In genomic region chrX:115642895-115643530, GRCh38 we compare ENCODE assay signal across 7 cellular contexts.
DNase-seq lines count a peak whose midpoint lies in the region; ATAC-seq, FAIRE-seq and TF ChIP-seq lines count a peak whose summit lies in the region.

No MANE protein-coding gene starts in this region.

- peak; percentile 72 for ATAC-seq in GM12878
- peak in 1 of 2 donors; percentile 25 for ATAC-seq in stimulated activated naive B cell treated with anti-CD40 and anti-IgM and Interleukin-4, amounts not matched to agents 10 μg/mL and 1 μg/mL and 100 μg/mL, for 72 hours (replicated peaks)
- ATAC-seq in stimulated activated memory B cell treated with anti-CD40 and anti-IgM and Interleukin-4, amounts not matched to agents 10 μg/mL and 1 μg/mL and 100 μg/mL, for 72 hours, result no peak

- RAD21 ChIA-PET in GM12878 (lab: Charles Lee; ENCODE audit: unreplicated experiment), result interaction anchor here (0.6 to 3.8 kb wide), 22 partner anchors 9 to 315 kb away, joined by 3 to 79 read pairs (median 4); no protein-coding TSS in a partner anchor

- SMC1A ChIA-PET in GM12878 (lab: Charles Lee; ENCODE audit: uncharacterized antibody, unreplicated experiment), result interaction anchor here (0.5 to 8.4 kb wide), 31 partner anchors 9 to 414 kb away, joined by 3 to 135 read pairs (median 4); partner anchors contain the start of gene PLS3

- no peaks in the 10 kb centered on the region for H3K4me1 Mint-ChIP-seq in stimulated activated naive B cell treated with anti-CD40 and anti-IgM and Interleukin-4, amounts not matched to agents 10 μg/mL and 1 μg/mL and 100 μg/mL, for 72 hours
- H3K4me1 Mint-ChIP-seq in stimulated activated memory B cell treated with anti-CD40 and anti-IgM and Interleukin-4, amounts not matched to agents 10 μg/mL and 1 μg/mL and 100 μg/mL, for 72 hours, result no peaks in the 10 kb centered on the region

- H3K9ac ChIP-seq in GM12878 (ENCODE audit: control insufficient read depth, insufficient read depth, low read length), result no peak overlapping the region

- FAIRE-seq in GM12878 (lab: Jason Lieb, UNC), result peak; percentile 68

- TF ChIP-seq EP300 in GM12878 (IDR thresholded peaks at IDR 0.05; ENCODE audit: borderline replicate concordance in 1 of 2, control insufficient read depth in 1 of 2, low read depth in 2 of 2, low read length in 2 of 2), result no peak

- H3K27me3 Mint-ChIP-seq in stimulated activated naive B cell treated with anti-CD40 and anti-IgM and Interleukin-4, amounts not matched to agents 10 μg/mL and 1 μg/mL and 100 μg/mL, for 72 hours, result peaks cover 4 to 12% of the 10 kb centered on the region in 2 donors
- no peaks in the 10 kb centered on the region for H3K27me3 Mint-ChIP-seq in stimulated activated memory B cell treated with anti-CD40 and anti-IgM and Interleukin-4, amounts not matched to agents 10 μg/mL and 1 μg/mL and 100 μg/mL, for 72 hours

- no peak overlapping the region for H2AFZ ChIP-seq in GM12878 (ENCODE audit: control insufficient read depth, low read depth, low read length)

- H3K36me3 ChIP-seq in GM12878 (ENCODE audit: control insufficient read depth in 2 of 2, insufficient read depth in 2 of 2, low read length in 1 of 2), result no peaks in the 10 kb centered on the region

- POLR2A ChIA-PET in GM12878 (lab: Charles Lee), result no interaction called here

- no peak overlapping the region for H3K4me3 Mint-ChIP-seq in stimulated activated naive B cell treated with anti-CD40 and anti-IgM and Interleukin-4, amounts not matched to agents 10 μg/mL and 1 μg/mL and 100 μg/mL, for 72 hours
- no peak overlapping the region for H3K4me3 Mint-ChIP-seq in stimulated activated memory B cell treated with anti-CD40 and anti-IgM and Interleukin-4, amounts not matched to agents 10 μg/mL and 1 μg/mL and 100 μg/mL, for 72 hours

- intact Hi-C loops in GM12878 (cut with micrococcal nuclease; ENCODE audit: unreplicated experiment), result loop anchor here (1.0 to 2.0 kb wide), 3 partner anchors 80 to 416 kb away; no protein-coding TSS in a partner anchor

- WGBS in GM12878 (ENCODE audit: insufficient coverage, insufficient replicate concordance, low lambda C conversion rate, missing lambda C conversion rate), result 11% methylated on average over 5 of the region's 5 CpGs

- TF ChIP-seq POLR2A in GM12878 (IDR thresholded peaks at IDR 0.05; ENCODE audit: low read depth, low read length), result no peak

- no peaks in the 10 kb centered on the region for H3K79me2 ChIP-seq in GM12878 (ENCODE audit: control insufficient read depth, insufficient read depth, low read length)

- CTCF ChIA-PET in GM12878 (lab: Yijun Ruan, JAX), result interaction anchor here (0.6 to 12.7 kb wide), 30 partner anchors 9 to 416 kb away, joined by 3 to 216 read pairs (median 5); no protein-coding TSS in a partner anchor

- no peak overlapping the region for H3K27ac ChIP-seq in GM12878 (ENCODE audit: control insufficient read depth, insufficient read depth)

- no TSS peak for BruUV-seq in GM12878 (replicated peaks; lab: Mats Ljungman, UMichigan)

- H3K36me3 Mint-ChIP-seq in stimulated activated naive B cell treated with anti-CD40 and anti-IgM and Interleukin-4, amounts not matched to agents 10 μg/mL and 1 μg/mL and 100 μg/mL, for 72 hours, result no peaks in the 10 kb centered on the region
- no peaks in the 10 kb centered on the region for H3K36me3 Mint-ChIP-seq in stimulated activated memory B cell treated with anti-CD40 and anti-IgM and Interleukin-4, amounts not matched to agents 10 μg/mL and 1 μg/mL and 100 μg/mL, for 72 hours

- TF ChIP-seq RAD21 in GM12878 (IDR thresholded peaks at IDR 0.05; ENCODE audit: insufficient read depth, low read depth, low read length), result peak; percentile 90

- peak; percentile 76 to 86 (median 83) for TF ChIP-seq CTCF in GM12878 (IDR thresholded peaks at IDR 0.05 in 2 of 3, conservative IDR thresholded peaks at IDR 0.05 in 1 of 3; ENCODE audit: control insufficient read depth in 2 of 3, extremely low read depth in 1 of 3, insufficient read depth in 1 of 3, low read depth in 3 of 3, low read length in 3 of 3)

- H3K4me1 ChIP-seq in GM12878 (ENCODE audit: control insufficient read depth, insufficient read depth, low read length), result no peaks in the 10 kb centered on the region

- DNase-seq in DMS53 (lab: John Stamatoyannopoulos, UW), result peak; percentile 55
- DNase-seq in H4 (ENCODE audit: low spot score), result peak; percentile 38
- peak; percentile 63 for DNase-seq in NCI-H82 (lab: John Stamatoyannopoulos, UW)
- DNase-seq in GM12878 (ENCODE audit: low read depth, low spot score), result peak; percentile 23
- DNase-seq in iris pigment epithelial cell (ENCODE audit: low read depth), result peak; percentile 67
- DNase-seq in stimulated activated naive B cell treated with anti-CD40 and anti-IgM and Interleukin-4, amounts not matched to agents 10 μg/mL and 1 μg/mL and 100 μg/mL, for 72 hours, result peak; percentile 2

- in situ Hi-C loops in GM12878 (cut with MboI), result no loop called here

- H4K20me1 ChIP-seq in GM12878 (ENCODE audit: control insufficient read depth, insufficient read depth), result no peaks in the 10 kb centered on the region

- no peaks in the 10 kb centered on the region for H3K9me3 Mint-ChIP-seq in stimulated activated naive B cell treated with anti-CD40 and anti-IgM and Interleukin-4, amounts not matched to agents 10 μg/mL and 1 μg/mL and 100 μg/mL, for 72 hours
- no peaks in the 10 kb centered on the region for H3K9me3 Mint-ChIP-seq in stimulated activated memory B cell treated with anti-CD40 and anti-IgM and Interleukin-4, amounts not matched to agents 10 μg/mL and 1 μg/mL and 100 μg/mL, for 72 hours

- no peaks in the 10 kb centered on the region for H3K9me3 ChIP-seq in GM12878 (replicated peaks; ENCODE audit: control insufficient read depth, insufficient read depth, low read length)

- H3K4me2 ChIP-seq in GM12878 (ENCODE audit: control insufficient read depth, insufficient read depth), result no peak overlapping the region

- H3K4me3 ChIP-seq in GM12878, result no peak overlapping the region

- no peak overlapping the region for H3K27ac Mint-ChIP-seq in stimulated activated naive B cell treated with anti-CD40 and anti-IgM and Interleukin-4, amounts not matched to agents 10 μg/mL and 1 μg/mL and 100 μg/mL, for 72 hours
- no peak overlapping the region for H3K27ac Mint-ChIP-seq in stimulated activated memory B cell treated with anti-CD40 and anti-IgM and Interleukin-4, amounts not matched to agents 10 μg/mL and 1 μg/mL and 100 μg/mL, for 72 hours

- H3K27me3 ChIP-seq in GM12878 (replicated peaks in 1 of 2; ENCODE audit: control insufficient read depth in 2 of 2, insufficient read depth in 2 of 2, low read length in 1 of 2), result no peaks in the 10 kb centered on the region

TF ChIP-seq in GM12878, 131 proteins besides CTCF, POLR2A, EP300 and RAD21:
- no peak for TF ChIP-seq EZH2 (IDR thresholded peaks at IDR 0.05; ENCODE audit: borderline replicate concordance, control insufficient read depth, low read depth, low read length)
- TF ChIP-seq CREM (IDR thresholded peaks at IDR 0.05; ENCODE audit: low read depth), result 0 out of 2 replicates have a peak, but pooled peaks have one; percentile 20
- no peak for TF ChIP-seq SP1 (IDR thresholded peaks at IDR 0.05; ENCODE audit: low read depth, low read length)
- TF ChIP-seq SMC3 (IDR thresholded peaks at IDR 0.05; ENCODE audit: borderline replicate concordance, low read length), result peak; percentile 86; the same call in 1 of the 2 replicates
- TF ChIP-seq CEBPB (IDR thresholded peaks at IDR 0.05; ENCODE audit: borderline replicate concordance in 1 of 2, low read depth in 2 of 2, low read length in 2 of 2), result no peak
- TF ChIP-seq ZNF384 (IDR thresholded peaks at IDR 0.05; ENCODE audit: borderline replicate concordance, low read depth, low read length), result peak; percentile 73
- TF ChIP-seq E4F1 (IDR thresholded peaks at IDR 0.05; ENCODE audit: borderline replicate concordance, partially characterized antibody), result no peak

Comparison
In these comparisons a context has a peak if more than half of its experiments do, and no peak if none do; other contexts are left out.
1. DNase-seq: peak in every context shown above with its lines; median percentile 67 in iris pigment epithelial cell; 63 in NCI-H82; 55 in DMS53; 38 in H4; 23 in GM12878; 2 in stimulated activated naive B cell treated with anti-CD40 and anti-IgM and Interleukin-4, amounts not matched to agents 10 μg/mL and 1 μg/mL and 100 μg/mL, for 72 hours.